Comparison of ENCODE assay signal across 8 cellular contexts in the genomic region with DNA sequence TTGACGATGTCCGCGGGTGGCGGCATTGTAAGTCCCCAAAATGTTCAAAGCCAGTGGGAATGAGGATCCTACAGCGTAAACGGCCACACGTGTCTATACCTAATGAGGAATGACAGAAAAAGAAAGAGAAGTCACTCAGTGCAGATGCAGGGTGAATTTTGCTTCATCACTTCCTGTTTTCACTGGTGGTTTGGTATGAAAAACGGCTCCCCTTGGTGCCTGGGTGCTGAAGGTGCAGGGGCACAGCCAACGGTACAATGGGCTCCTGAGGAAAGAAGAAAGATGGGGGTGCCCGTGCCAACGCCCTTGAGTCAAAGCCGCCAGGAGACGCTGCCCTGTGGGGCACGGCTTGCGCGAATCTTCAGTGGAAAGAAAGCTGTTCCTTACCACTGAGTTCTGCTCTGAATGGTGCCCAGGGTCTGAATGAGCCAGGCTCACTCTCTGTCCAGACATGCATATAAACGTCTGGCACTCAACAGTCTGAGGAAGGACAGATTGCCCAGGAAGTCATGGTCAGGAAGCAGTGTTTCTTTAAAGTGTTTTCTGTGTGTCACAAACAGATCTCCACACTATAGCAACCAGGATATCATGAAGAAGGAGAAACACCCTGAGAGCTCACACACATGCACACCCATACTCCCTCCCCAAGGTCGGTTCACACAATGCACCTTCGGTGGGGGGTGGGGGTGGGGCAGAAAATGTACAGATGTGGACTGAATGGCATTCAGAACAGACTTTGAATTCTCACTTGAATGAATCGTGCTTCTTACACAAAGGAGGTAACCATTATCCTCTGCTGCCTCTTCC.
DNase-seq lines count a peak whose midpoint lies in the region; ATAC-seq and TF ChIP-seq lines count a peak whose summit lies in the region.

No MANE protein-coding gene starts in this region.

- CTCF ChIA-PET in activated CD8-positive, alpha-beta T cell treated with anti-CD3 and anti-CD28 coated beads for 36 hours (lab: Charles Lee): interaction anchor here (0.8 to 3.9 kb wide), 7 partner anchors 9 to 130 kb away, joined by 3 to 28 read pairs (median 4); no protein-coding TSS in a partner anchor

- H3K27ac Mint-ChIP-seq in activated CD8-positive, alpha-beta T cell treated with anti-CD3 and anti-CD28 coated beads for 36 hours: peak overlapping the region; percentile 99

- H3K27ac ChIP-seq in DND-41 (ENCODE audit: low read length) (peak overlapping the region; percentile 96), KMS-11 (peak overlapping the region; percentile 96), gastroesophageal sphincter (peak overlapping the region in 2 of 4 donors; percentile 11 to 56)

- H4K20me1 ChIP-seq in DND-41 (ENCODE audit: insufficient read depth, low read length) (peaks cover 10% of the 10 kb centered on the region; the same call in 1 of the 2 replicates), KMS-11 (ENCODE audit: insufficient read depth) (0 out of 2 replicates have a peak, but pooled peaks cover 9% of the 10 kb centered on the region)

- H3K9me3 ChIP-seq in DND-41 (ENCODE audit: insufficient read depth, low read length, severe bottlenecking) (no peaks in the 10 kb centered on the region), gastroesophageal sphincter (no peaks in the 10 kb centered on the region)

- H3K27me3 ChIP-seq in DND-41 (ENCODE audit: insufficient read depth, low read length, poor library complexity) (no peaks in the 10 kb centered on the region), KMS-11 (ENCODE audit: insufficient read depth, low read depth) (no peaks in the 10 kb centered on the region), gastroesophageal sphincter (no peaks in the 10 kb centered on the region)

- H3K4me2 ChIP-seq in DND-41 (ENCODE audit: insufficient read depth, low read length) (peak overlapping the region; percentile 93), KMS-11 (peak overlapping the region; percentile 61)

- 74 to 75% methylated on average over 12 to 20 of the region's 20 CpGs for WGBS in gastroesophageal sphincter (ENCODE audit: low coverage in 1 of 2), 2 donors

- H3K79me2 ChIP-seq in DND-41 (ENCODE audit: insufficient read depth, low read length): peaks cover 57% of the 10 kb centered on the region
- H3K79me2 ChIP-seq in KMS-11 (ENCODE audit: insufficient read depth, low read depth): peaks cover 48% of the 10 kb centered on the region

- H3K4me3 ChIP-seq in DND-41 (ENCODE audit: low read depth in 1 of 2, low read length in 2 of 2) (peak overlapping the region; percentile 70 to 80), KMS-11 (IDR thresholded peaks at IDR 0.05; ENCODE audit: insufficient read depth, low read depth, low read length) (no peak overlapping the region), gastroesophageal sphincter (peak overlapping the region in 1 of 2 donors; percentile 19)

- intact Hi-C loops in activated CD8-positive, alpha-beta T cell treated with anti-CD3 and anti-CD28 coated beads for 36 hours (cut with micrococcal nuclease): no loop called here

- H3K4me1 ChIP-seq in DND-41 (ENCODE audit: insufficient read depth, low read length) (peaks cover 47% of the 10 kb centered on the region), KMS-11 (ENCODE audit: low read depth, poor library complexity, severe bottlenecking) (peaks cover 63% of the 10 kb centered on the region), gastroesophageal sphincter (no peaks in the 10 kb centered on the region)

- H3K36me3 ChIP-seq in DND-41 (ENCODE audit: insufficient read depth, low read length) (peaks cover 14% of the 10 kb centered on the region), KMS-11 (ENCODE audit: insufficient read depth) (no peaks in the 10 kb centered on the region), gastroesophageal sphincter (no peaks in the 10 kb centered on the region)

- H3K4me3 Mint-ChIP-seq in activated CD8-positive, alpha-beta T cell treated with anti-CD3 and anti-CD28 coated beads for 36 hours: peak overlapping the region; percentile 82

- no peaks in the 10 kb centered on the region for H3K27me3 Mint-ChIP-seq in activated CD8-positive, alpha-beta T cell treated with anti-CD3 and anti-CD28 coated beads for 36 hours

- no peak for TF ChIP-seq POLR2A in gastroesophageal sphincter (IDR thresholded peaks at IDR 0.05)

- no peaks in the 10 kb centered on the region for H3K9me3 Mint-ChIP-seq in activated CD8-positive, alpha-beta T cell treated with anti-CD3 and anti-CD28 coated beads for 36 hours

- POLR2A ChIA-PET in activated CD8-positive, alpha-beta T cell treated with anti-CD3 and anti-CD28 coated beads for 36 hours (lab: Charles Lee): interaction anchor here (0.7 to 3.9 kb wide), 8 partner anchors 10 to 119 kb away, joined by 3 to 32 read pairs (median 4); a partner anchor contains a TSS

- peak; percentile 83 for ATAC-seq in DND-41 (ENCODE audit: insufficient read depth, low read depth)
- peak; percentile 61 for ATAC-seq in GM21515 (IDR thresholded peaks at IDR 0.05; ENCODE audit: unreplicated experiment)
- peak; percentile 86 for ATAC-seq in activated CD8-positive, alpha-beta T cell treated with anti-CD3 and anti-CD28 coated beads for 36 hours
- peak; percentile 75 for ATAC-seq in gastroesophageal sphincter

- peak; percentile 80 for DNase-seq in DND-41
- DNase-seq in activated CD8-positive, alpha-beta T cell treated with anti-CD3 and anti-CD28 coated beads for 36 hours: peak; percentile 86
- DNase-seq in stimulated activated CD8-positive, alpha-beta memory T cell treated with anti-CD3 and anti-CD28 coated beads, Interleukin-15, amount 100 ng/mL, for 4 hours (ENCODE audit: low read depth in 2 of 2): peak; percentile 33 to 38
- no peak for DNase-seq in AG08396 (ENCODE audit: low spot score)
- no peak for DNase-seq in DMS114 treated with DMSO at 0.1 percent for 48 hours (lab: John Stamatoyannopoulos, UW; ENCODE audit: unreplicated experiment)

- H3K9ac ChIP-seq in DND-41 (ENCODE audit: low read depth, low read length): peak overlapping the region; percentile 66
- H3K9ac ChIP-seq in KMS-11: peak overlapping the region; percentile 95

- peak overlapping the region; percentile 92 for H2AFZ ChIP-seq in DND-41 (ENCODE audit: low read depth, low read length)
- H2AFZ ChIP-seq in KMS-11 (ENCODE audit: low read depth): peak overlapping the region; percentile 41

- H3K4me1 Mint-ChIP-seq in activated CD8-positive, alpha-beta T cell treated with anti-CD3 and anti-CD28 coated beads for 36 hours (ENCODE audit: low read depth): peaks cover 55% of the 10 kb centered on the region

- TF ChIP-seq EP300 in gastroesophageal sphincter (IDR thresholded peaks at IDR 0.05): no peak

- peaks cover 36% of the 10 kb centered on the region for H3K36me3 Mint-ChIP-seq in activated CD8-positive, alpha-beta T cell treated with anti-CD3 and anti-CD28 coated beads for 36 hours (ENCODE audit: low read depth)

- TF ChIP-seq CTCF in DND-41 (IDR thresholded peaks at IDR 0.05; ENCODE audit: borderline replicate concordance, extremely low read depth, low read length, poor library complexity, severe bottlenecking) (peak; percentile 76), KMS-11 (conservative IDR thresholded peaks at IDR 0.05; ENCODE audit: low read depth, low read length) (peak; percentile 39; the same call in 1 of the 2 replicates), gastroesophageal sphincter (IDR thresholded peaks at IDR 0.05) (no peak)
- no peak for TF ChIP-seq CTCF in activated CD8-positive, alpha-beta T cell treated with anti-CD3 and anti-CD28 coated beads for 36 hours (IDR thresholded peaks at IDR 0.05)

Comparison
In these comparisons a context has a peak if more than half of its experiments do, and no peak if none do; other contexts are left out.
1. DNase-seq: peak in DND-41 (single experiment), activated CD8-positive, alpha-beta T cell treated with anti-CD3 and anti-CD28 coated beads for 36 hours (single experiment) and stimulated activated CD8-positive, alpha-beta memory T cell treated with anti-CD3 and anti-CD28 coated beads, Interleukin-15, amount 100 ng/mL, for 4 hours (2 of 2); none in AG08396 (single experiment) and DMS114 treated with DMSO at 0.1 percent for 48 hours (single experiment).
2. CTCF ChIP-seq: peak in DND-41 (single experiment) and KMS-11 (single experiment); none in activated CD8-positive, alpha-beta T cell treated with anti-CD3 and anti-CD28 coated beads for 36 hours (single experiment) and gastroesophageal sphincter (0 of 4).
3. Peak in every context shown above with its lines, with median percentiles within 50 percentile points of each other: ATAC-seq.